Comparison of ENCODE assay signal across 29 cellular contexts in genomic region chr19:5487222-5487621, GRCh38. TPM values are rescaled to one million over a fixed set of nuclear protein-coding genes. Genes with fewer than 3 reads are reported as not detected.
"Had no signal": no experiment of that assay in that cellular context is flagged by ENCODE, and none has a peak within 500 bp of the region (broad histone marks: within the 10 kb centered on the region; RNA-seq: fewer than 3 reads in every experiment).

No MANE protein-coding gene starts in this region.

- H3K9me3 Mint-ChIP-seq: neural crest cell had no signal

- DNase-seq: activated CD4-positive, alpha-beta memory T cell treated with anti-CD3 and anti-CD28 coated beads for 36 hours; activated CD4-positive, alpha-beta T cell treated with anti-CD3 and anti-CD28 coated beads for 4 hours; activated CD4-positive, CD25-positive, alpha-beta regulatory T cell; activated gamma-delta T cell; activated naive CD4-positive, alpha-beta T cell treated with anti-CD3 and anti-CD28 coated beads, Interleukin-2, amount 50 U/mL, for 16 hours; activated naive CD8-positive, alpha-beta T cell treated with anti-CD3 and anti-CD28 coated beads, Interleukin-2, amount 50 U/mL, for 24 hours; cerebellar nuclear complex; cortex of kidney; endodermal cell; erythroblast; foreskin keratinocyte; left lung; naive thymus-derived CD4-positive, alpha-beta T cell; pancreas; right cardiac atrium; stimulated activated CD4-positive, alpha-beta T cell treated with anti-CD3 and anti-CD28 coated beads, Interleukin-12 subunit alpha, Interleukin-12 subunit beta, amount 100 ng/mL, for 4 hours; stimulated activated CD4-positive, alpha-beta T cell treated with anti-CD3 and anti-CD28 coated beads, Interleukin-4, amount 100 ng/mL, for 4 hours; stomach; T-helper 17 cell; transverse colon had no signal

- H3K36me3 ChIP-seq: left lung, pancreas, stomach, transverse colon had no signal

- H3K36me3 Mint-ChIP-seq: activated CD4-positive, alpha-beta memory T cell treated with anti-CD3 and anti-CD28 coated beads for 36 hours had no signal

- H3K9me3 ChIP-seq: pancreas had no signal

- FAIRE-seq: pancreas had no signal

- H3K4me1 ChIP-seq: foreskin keratinocyte, left lung, pancreas, transverse colon had no signal

- H3K4me3 Mint-ChIP-seq: activated CD4-positive, alpha-beta memory T cell treated with anti-CD3 and anti-CD28 coated beads for 36 hours; activated naive CD8-positive, alpha-beta T cell treated with anti-CD3 and anti-CD28 coated beads, Interleukin-2, amount 50 U/mL, for 24 hours; endodermal cell; naive thymus-derived CD4-positive, alpha-beta T cell; neural crest cell; T-helper 17 cell had no signal

- H3K4me1 Mint-ChIP-seq: activated naive CD8-positive, alpha-beta T cell treated with anti-CD3 and anti-CD28 coated beads, Interleukin-2, amount 50 U/mL, for 24 hours; naive thymus-derived CD4-positive, alpha-beta T cell had no signal

- H3K4me3 ChIP-seq: left lung, lung, pancreas, stomach, transverse colon had no signal

- H3K27ac Mint-ChIP-seq: activated CD4-positive, alpha-beta memory T cell treated with anti-CD3 and anti-CD28 coated beads for 36 hours; activated naive CD8-positive, alpha-beta T cell treated with anti-CD3 and anti-CD28 coated beads, Interleukin-2, amount 50 U/mL, for 24 hours; endodermal cell; naive thymus-derived CD4-positive, alpha-beta T cell; T-helper 17 cell had no signal

- H3K27ac ChIP-seq: foreskin keratinocyte, left lung, pancreas, stomach, transverse colon had no signal

- ATAC-seq: activated naive CD8-positive, alpha-beta T cell treated with anti-CD3 and anti-CD28 coated beads, Interleukin-2, amount 50 U/mL, for 24 hours; foreskin keratinocyte; left lung; naive thymus-derived CD4-positive, alpha-beta T cell; right cardiac atrium; T-helper 17 cell had no signal

RNA-seq across cellular contexts. Expression of gene ZNRF4, which starts 32.0 kb away (rescaled TPM):
- total RNA-seq: activated CD4-positive, alpha-beta memory T cell treated with anti-CD3 and anti-CD28 coated beads for 36 hours; endodermal cell; foreskin keratinocyte; glomerular endothelial cell; kidney epithelial cell; left lung; lung; mesenteric fat pad; mucosa of gallbladder; naive thymus-derived CD4-positive, alpha-beta T cell; neural crest cell; pancreas; pulmonary artery endothelial cell; right cardiac atrium; skeletal muscle tissue; stomach; T-helper 17 cell; temporal lobe; transverse colon had no signal
